ENCODE assay signal across 8 cellular contexts in genomic region chr5:133026664-133027153, GRCh38. TPM values are rescaled to one million over a fixed set of nuclear protein-coding genes. Genes with fewer than 3 reads are reported as not detected.
DNase-seq lines count a peak whose midpoint lies in the region; ATAC-seq and TF ChIP-seq lines count a peak whose summit lies in the region.

No MANE protein-coding gene starts in this region.

- DNase-seq in CD4-positive, alpha-beta T cell, result no peak
- DNase-seq in OCI-LY7 (ENCODE audit: low spot score) (no peak), endothelial cell (ENCODE audit: low spot score) (no peak), osteocyte (ENCODE audit: extremely low spot score, unreplicated experiment) (no peak), DMS79 (lab: John Stamatoyannopoulos, UW) (no peak)

- H3K4me3 Mint-ChIP-seq in CD4-positive, alpha-beta T cell, result peak overlapping the region; percentile 97
- H3K4me3 Mint-ChIP-seq in endothelial cell (ENCODE audit: unreplicated experiment) (peak overlapping the region; percentile 86), osteocyte (ENCODE audit: unreplicated experiment) (peak overlapping the region; percentile 73)

- peaks cover 27% of the 10 kb centered on the region for H3K36me3 Mint-ChIP-seq in CD4-positive, alpha-beta T cell (ENCODE audit: low read depth)
- H3K36me3 Mint-ChIP-seq in endothelial cell (ENCODE audit: low read depth, unreplicated experiment), result peaks cover 9% of the 10 kb centered on the region
- peaks cover 3% of the 10 kb centered on the region for H3K36me3 Mint-ChIP-seq in osteocyte (ENCODE audit: unreplicated experiment)

- H3K4me2 ChIP-seq in OCI-LY7 (ENCODE audit: low read length), result peak overlapping the region; percentile 81

- no peak for TF ChIP-seq CTCF in CD4-positive, alpha-beta T cell (IDR thresholded peaks at IDR 0.05)
- no peak for TF ChIP-seq CTCF in OCI-LY7 (conservative IDR thresholded peaks at IDR 0.05; ENCODE audit: low read length)
- no peak for TF ChIP-seq CTCF in endothelial cell (IDR thresholded peaks at IDR 0.05; ENCODE audit: unreplicated experiment)
- no peak for TF ChIP-seq CTCF in osteocyte (IDR thresholded peaks at IDR 0.05)

- peaks cover 25% of the 10 kb centered on the region for H3K36me3 ChIP-seq in OCI-LY7 (ENCODE audit: insufficient read depth, low read length)

- intact Hi-C loops in CD4-positive, alpha-beta T cell (cut with DNase I, micrococcal nuclease), result loop anchor here (1.0 to 5.0 kb wide), 3 partner anchors 25 to 159 kb away; partner anchors contain the start of genes GDF9 (in 1 of the 2) and UQCRQ (in 1 of the 2)
- intact Hi-C loops in OCI-LY7 (cut with micrococcal nuclease; ENCODE audit: unreplicated experiment), result loop anchor here (1.0 kb wide), 1 partner anchor 63 kb away; the partner anchor contains the start of gene AFF4

- H4K20me1 ChIP-seq in OCI-LY7 (ENCODE audit: insufficient read depth, low read length), result no peaks in the 10 kb centered on the region

- H3K27ac ChIP-seq in CD4-positive, alpha-beta T cell (ENCODE audit: low read depth, low read length), result no peak overlapping the region
- H3K27ac ChIP-seq in OCI-LY7 (ENCODE audit: low read depth, low read length, poor library complexity, severe bottlenecking), result peak overlapping the region; percentile 58

- H3K9me2 ChIP-seq in OCI-LY7 (ENCODE audit: insufficient read depth, low read length), result no peaks in the 10 kb centered on the region

- no TSS peak for BruUV-seq in OCI-LY7 (replicated peaks; lab: Mats Ljungman, UMichigan)

- H2AFZ ChIP-seq in OCI-LY7 (ENCODE audit: low read length), result peak overlapping the region; percentile 82

- H3K4me1 Mint-ChIP-seq in CD4-positive, alpha-beta T cell (ENCODE audit: low read depth), result peaks cover 21% of the 10 kb centered on the region
- H3K4me1 Mint-ChIP-seq in endothelial cell (ENCODE audit: unreplicated experiment), result peaks cover 23% of the 10 kb centered on the region
- peaks cover 23% of the 10 kb centered on the region for H3K4me1 Mint-ChIP-seq in osteocyte (ENCODE audit: unreplicated experiment)

- H3K79me2 ChIP-seq in OCI-LY7 (ENCODE audit: insufficient read depth, low read depth, low read length), result peaks cover 46% of the 10 kb centered on the region

- H3K27me3 Mint-ChIP-seq in CD4-positive, alpha-beta T cell, result no peaks in the 10 kb centered on the region
- H3K27me3 Mint-ChIP-seq in endothelial cell (ENCODE audit: unreplicated experiment), result peaks cover 4% of the 10 kb centered on the region
- no peaks in the 10 kb centered on the region for H3K27me3 Mint-ChIP-seq in osteocyte (ENCODE audit: unreplicated experiment)

- peaks cover 43% of the 10 kb centered on the region for H3K4me1 ChIP-seq in OCI-LY7 (ENCODE audit: insufficient read depth, low read length, poor library complexity, severe bottlenecking)

- no peaks in the 10 kb centered on the region for H3K9me3 ChIP-seq in CD4-positive, alpha-beta T cell (ENCODE audit: control insufficient read depth, low read length)
- no peaks in the 10 kb centered on the region for H3K9me3 ChIP-seq in OCI-LY7 (ENCODE audit: low read length)

- no peaks in the 10 kb centered on the region for H3K9me3 Mint-ChIP-seq in CD4-positive, alpha-beta T cell
- H3K9me3 Mint-ChIP-seq in endothelial cell (ENCODE audit: unreplicated experiment) (no peaks in the 10 kb centered on the region), osteocyte (ENCODE audit: unreplicated experiment) (no peaks in the 10 kb centered on the region)

- no peak for ATAC-seq in CD4-positive, alpha-beta T cell (ENCODE audit: poor library complexity)
- ATAC-seq in HG02571 (IDR thresholded peaks at IDR 0.05; ENCODE audit: unreplicated experiment) (no peak), GM21360 (IDR thresholded peaks at IDR 0.05; ENCODE audit: unreplicated experiment) (no peak), GM21786 (IDR thresholded peaks at IDR 0.05; ENCODE audit: unreplicated experiment) (no peak)

- peak overlapping the region; percentile 92 for H3K27ac Mint-ChIP-seq in CD4-positive, alpha-beta T cell
- H3K27ac Mint-ChIP-seq in endothelial cell (ENCODE audit: unreplicated experiment), result peak overlapping the region; percentile 81
- H3K27ac Mint-ChIP-seq in osteocyte (ENCODE audit: unreplicated experiment), result peak overlapping the region; percentile 88

- H3K27me3 ChIP-seq in CD4-positive, alpha-beta T cell (ENCODE audit: control insufficient read depth, insufficient read depth, low read length), result no peaks in the 10 kb centered on the region

- CTCF ChIA-PET in CD4-positive, alpha-beta T cell (lab: Charles Lee), result interaction anchor here (1.4 to 2.1 kb wide), 2 partner anchors 25 kb away, joined by 3 to 6 read pairs; partner anchors contain the start of gene HSPA4
- CTCF ChIA-PET in OCI-LY7 (lab: Charles Lee; ENCODE audit: unreplicated experiment), result no interaction called here

- H3K4me3 ChIP-seq in OCI-LY7 (ENCODE audit: low read depth, low read length, poor library complexity, severe bottlenecking), result peak overlapping the region; percentile 79

- POLR2A ChIA-PET in CD4-positive, alpha-beta T cell (lab: Charles Lee), result interaction anchor here (0.6 to 3.5 kb wide), 2 partner anchors 8 to 25 kb away, joined by 4 to 33 read pairs; partner anchors contain the start of gene HSPA4
- POLR2A ChIA-PET in OCI-LY7 (lab: Charles Lee), result interaction anchor here (1.5 to 1.8 kb wide), 2 partner anchors 22 to 23 kb away, joined by 3 to 6 read pairs; no protein-coding TSS in a partner anchor

RNA-seq across cellular contexts. Expression of gene ZCCHC10, which starts 0.4 kb away (rescaled TPM):
- total RNA-seq in CD4-positive, alpha-beta T cell, result 10 to 100 TPM; 17.7 to 20.1 TPM
- 26.9 and 27.2 TPM in 2 replicates for total RNA-seq in OCI-LY7 (2014; rRNA removed; shearing (Covaris generic))
- total RNA-seq in OCI-LY7 (2022) (45.2 and 45.4 TPM in 2 replicates), endothelial cell (ENCODE audit: unreplicated experiment) (33.0 TPM), osteocyte (17.8 and 21.0 TPM in 2 replicates)

RNA-seq across cellular contexts. Expression of gene HSPA4, which starts 25.1 kb away (rescaled TPM):
- total RNA-seq in CD4-positive, alpha-beta T cell, result 10 to 100 TPM; 42.2 to 44.7 TPM
- 65.4 and 86.6 TPM in 2 replicates for total RNA-seq in OCI-LY7 (2014; rRNA removed; shearing (Covaris generic))
- total RNA-seq in OCI-LY7 (2022) (190 and 226 TPM in 2 replicates), endothelial cell (ENCODE audit: unreplicated experiment) (162 TPM), osteocyte (94.9 and 107 TPM in 2 replicates)
